8 cellular contexts compared by ENCODE assay signal in the genomic region with DNA sequence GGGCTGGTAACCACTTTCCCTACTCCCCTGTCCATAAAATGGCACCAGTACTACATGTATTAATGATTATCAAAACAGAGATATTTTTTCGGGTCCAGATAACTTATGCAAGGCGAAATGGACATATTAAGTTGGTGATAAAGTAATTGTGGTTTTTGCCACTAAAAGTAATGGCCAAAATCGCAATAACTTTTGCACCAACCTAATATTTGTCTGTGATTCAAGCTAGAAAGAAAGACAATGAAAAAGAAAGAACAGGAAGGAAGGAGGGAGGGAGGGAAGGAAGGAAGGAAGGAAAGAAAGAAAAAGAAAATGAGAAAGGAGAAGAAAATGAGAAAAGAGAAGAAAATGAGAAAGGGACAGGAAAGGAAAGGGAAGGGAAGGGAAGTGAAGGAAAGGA.
"Had no signal": no experiment of that assay in that cellular context is flagged by ENCODE, and none has a peak within 500 bp of the region (broad histone marks: within the 10 kb centered on the region; RNA-seq: fewer than 3 reads in every experiment).

No MANE protein-coding gene starts in this region.

- FAIRE-seq: G401.6, GM12878, GM12891, GM12892, GM18507, GM19239 had no signal

- H3K4me3 ChIP-seq: GM12878 had no signal

- ATAC-seq: GM12878 had no signal

- DNase-seq: GDM1, GF-D8 had no signal
